ENCODE assay signal across 1 cellular context in genomic region chr22:19868773-19869471, GRCh38.
A peak's percentile ranks its signal among the peaks of the same experiment; 100 is the strongest.
TF ChIP-seq lines count a peak whose summit lies in the region.

No MANE protein-coding gene starts in this region.

TF ChIP-seq in K562, 482 proteins besides CTCF, POLR2A, EP300 and RAD21:
- TF ChIP-seq CC2D1A (IDR thresholded peaks at IDR 0.05) (0 out of 2 replicates have a peak, but pooled peaks have one; percentile 0), CBFA2T2 (conservative IDR thresholded peaks at IDR 0.05) (no peak), HMGN3 (IDR thresholded peaks at IDR 0.05; ENCODE audit: borderline replicate concordance, extremely low read depth, insufficient read length, low read depth, low read length) (peak; percentile 41), ZNF780A (CRISPR knock-in tag; IDR thresholded peaks at IDR 0.05) (no peak), ZNF518B (CRISPR knock-in tag; IDR thresholded peaks at IDR 0.05) (no peak), SPI1 (IDR thresholded peaks at IDR 0.05; ENCODE audit: borderline replicate concordance, low read depth, low read length) (peak; percentile 24; the same call in 1 of the 2 replicates), EZH2 (IDR thresholded peaks at IDR 0.05; ENCODE audit: borderline replicate concordance, low read depth, low read length) (0 out of 2 replicates have a peak, but pooled peaks have one; percentile 7), VEZF1 (CRISPR knock-in tag; IDR thresholded peaks at IDR 0.05) (peak; percentile 9; the same call in 1 of the 2 replicates), E2F3 (CRISPR knock-in tag; IDR thresholded peaks at IDR 0.05) (0 out of 2 replicates have a peak, but pooled peaks have one; percentile 26)
TF ChIP-seq in K562: peak in this region for 6.
